ENCODE assay signal across 9 cellular contexts in the genomic region with DNA sequence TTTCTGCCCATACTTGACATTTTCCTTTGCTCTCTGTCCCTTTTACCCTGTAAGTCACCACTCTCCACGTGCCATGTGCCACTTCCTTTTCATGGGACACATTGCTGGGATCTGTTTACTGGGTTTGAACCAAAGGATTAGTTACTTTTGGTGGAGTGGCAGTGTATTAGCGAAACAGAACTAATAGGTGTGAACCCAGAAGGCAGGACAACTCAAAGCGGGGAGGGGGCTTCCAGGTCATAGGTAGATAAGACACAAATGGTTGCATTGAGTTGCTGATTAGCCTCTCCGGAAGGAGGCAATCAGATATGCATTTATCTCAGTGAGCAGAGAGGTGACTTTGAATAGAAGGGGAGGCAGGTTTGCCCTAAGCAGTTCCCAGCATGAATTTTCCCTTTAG. TPM values are rescaled to one million over a fixed set of nuclear protein-coding genes. Genes with fewer than 3 reads are reported as not detected.
A peak's percentile ranks its signal among the peaks of the same experiment; 100 is the strongest.
DNase-seq lines count a peak whose midpoint lies in the region; ATAC-seq and TF ChIP-seq lines count a peak whose summit lies in the region.
"Had no signal": no experiment of that assay in that cellular context is flagged by ENCODE, and none has a peak within 500 bp of the region (broad histone marks: within the 10 kb centered on the region; RNA-seq: fewer than 3 reads in every experiment).

No MANE protein-coding gene starts in this region.

- H3K4me1 Mint-ChIP-seq in activated naive CD8-positive, alpha-beta T cell treated with anti-CD3 and anti-CD28 coated beads for 36 hours = peaks cover 27% of the 10 kb centered on the region

- no peak overlapping the region for H3K27ac ChIP-seq in thyroid gland

- peaks cover 14% of the 10 kb centered on the region for H3K36me3 Mint-ChIP-seq in activated naive CD8-positive, alpha-beta T cell treated with anti-CD3 and anti-CD28 coated beads for 36 hours

- H3K4me3 ChIP-seq in kidney epithelial cell (ENCODE audit: low read depth, low read length) = peak overlapping the region; percentile 86
- peak overlapping the region in 2 of 3 donors; percentile 84 to 85 for H3K4me3 ChIP-seq in thyroid gland (replicated peaks in 1 of 3)

- peak overlapping the region; percentile 98 for H3K4me3 Mint-ChIP-seq in activated naive CD8-positive, alpha-beta T cell treated with anti-CD3 and anti-CD28 coated beads for 36 hours

- H3K4me1 ChIP-seq in thyroid gland = peaks cover 9 to 16% of the 10 kb centered on the region in 2 donors

- no peaks in the 10 kb centered on the region for H3K27me3 ChIP-seq in kidney epithelial cell (ENCODE audit: control insufficient read depth, insufficient read depth, low read length)
- no peaks in the 10 kb centered on the region for H3K27me3 ChIP-seq in thyroid gland

- WGBS in thyroid gland, 2 donors = 58 to 64% methylated on average over 4 of the region's 4 CpGs

- no peak for ATAC-seq in HG02759 (IDR thresholded peaks at IDR 0.05; ENCODE audit: unreplicated experiment)

- H3K27ac Mint-ChIP-seq in activated naive CD8-positive, alpha-beta T cell treated with anti-CD3 and anti-CD28 coated beads for 36 hours = peak overlapping the region; percentile 91

- peaks cover 3% of the 10 kb centered on the region for H3K27me3 Mint-ChIP-seq in activated naive CD8-positive, alpha-beta T cell treated with anti-CD3 and anti-CD28 coated beads for 36 hours

- no peaks in the 10 kb centered on the region for H3K36me3 ChIP-seq in kidney epithelial cell (ENCODE audit: control insufficient read depth, insufficient read depth, low read length)
- H3K36me3 ChIP-seq in thyroid gland = no peaks in the 10 kb centered on the region

- no peaks in the 10 kb centered on the region for H3K9me3 Mint-ChIP-seq in activated naive CD8-positive, alpha-beta T cell treated with anti-CD3 and anti-CD28 coated beads for 36 hours

- intact Hi-C loops in thyroid gland (cut with DNase I) = no loop called here

- TF ChIP-seq CTCF in kidney epithelial cell (IDR thresholded peaks at IDR 0.05; ENCODE audit: insufficient read depth, low read length, poor library complexity, severe bottlenecking) = no peak
- TF ChIP-seq CTCF in thyroid gland (IDR thresholded peaks at IDR 0.05) = no peak

- no peaks in the 10 kb centered on the region for H3K9me3 ChIP-seq in thyroid gland

- no peak for TF ChIP-seq POLR2A in thyroid gland (IDR thresholded peaks at IDR 0.05)

- peak; percentile 5 to 6 for DNase-seq in activated CD4-positive, alpha-beta T cell treated with anti-CD3 and anti-CD28 coated beads, Interleukin-2, amount 50 U/mL, for 48 hours
- DNase-seq in activated CD4-positive, alpha-beta T cell treated with anti-CD3 and anti-CD28 coated beads for 4 hours = no peak
- no peak for DNase-seq in activated naive CD8-positive, alpha-beta T cell treated with anti-CD3 and anti-CD28 coated beads for 36 hours
- no peak for DNase-seq in kidney epithelial cell (ENCODE audit: low read depth)
- no peak for DNase-seq in thyroid gland
- no peak for DNase-seq in MV-4-11 (lab: John Stamatoyannopoulos, UW)
- DNase-seq in amniotic stem cell (lab: John Stamatoyannopoulos, UW) = no peak
- DNase-seq: activated CD4-positive, alpha-beta T cell treated with anti-CD3 and anti-CD28 coated beads, Interleukin-2, amount 50 U/mL, for 4 hours had no signal

RNA-seq across cellular contexts. Expression of gene ZNF202, which starts 0.9 kb away (rescaled TPM):
- 10 to 100 TPM; 14.4 to 18.6 TPM for total RNA-seq in activated naive CD8-positive, alpha-beta T cell treated with anti-CD3 and anti-CD28 coated beads for 36 hours
- total RNA-seq in kidney epithelial cell = 10.5 and 20.1 TPM in 2 replicates
- 10 to 100 TPM in 1 of 4 donors, 1 to 10 TPM in 3; 5.2 to 12.5 (median 8.2) TPM for total RNA-seq in thyroid gland

RNA-seq across cellular contexts. Expression of gene OR6X1, which starts 12.0 kb away (rescaled TPM):
- not detected for total RNA-seq in activated naive CD8-positive, alpha-beta T cell treated with anti-CD3 and anti-CD28 coated beads for 36 hours
- not detected in 2 replicates for total RNA-seq in kidney epithelial cell
- total RNA-seq in thyroid gland = not detected

Comparison
In these comparisons a context has a peak if more than half of its experiments do, and no peak if none do; other contexts are left out.
1. DNase-seq: peak in activated CD4-positive, alpha-beta T cell treated with anti-CD3 and anti-CD28 coated beads, Interleukin-2, amount 50 U/mL, for 48 hours (2 of 2); none in activated CD4-positive, alpha-beta T cell treated with anti-CD3 and anti-CD28 coated beads for 4 hours (0 of 2), activated naive CD8-positive, alpha-beta T cell treated with anti-CD3 and anti-CD28 coated beads for 36 hours (single experiment), kidney epithelial cell (single experiment), thyroid gland (0 of 2), MV-4-11 (single experiment) and amniotic stem cell (single experiment).